ENCODE assay signal across 1 cellular context in genomic region chr20:53180928-53181362, GRCh38.
TF ChIP-seq lines count a peak whose summit lies in the region.

No MANE protein-coding gene starts in this region.

TF ChIP-seq in K562, 482 proteins besides CTCF, POLR2A, EP300 and RAD21 (continued from another document and continues in another):
- TF ChIP-seq ETV5 (CRISPR knock-in tag; IDR thresholded peaks at IDR 0.05; ENCODE audit: low read depth) (no peak), NCOR1 (IDR thresholded peaks at IDR 0.05) (peak; percentile 88), ZNF77 (CRISPR knock-in tag; IDR thresholded peaks at IDR 0.05) (no peak), RNF2 (IDR thresholded peaks at IDR 0.05) (no peak), ARHGAP35 (IDR thresholded peaks at IDR 0.05; ENCODE audit: partially characterized antibody) (no peak), SRF (CRISPR knock-in tag; IDR thresholded peaks at IDR 0.05) (no peak), ZNF655 (CRISPR knock-in tag; IDR thresholded peaks at IDR 0.05) (no peak), POLR3G (IDR thresholded peaks at IDR 0.05; ENCODE audit: extremely low read depth, insufficient read length, insufficient replicate concordance) (no peak), HDAC2 (IDR thresholded peaks at IDR 0.05) (peak; percentile 72), KLF10 (CRISPR knock-in tag; IDR thresholded peaks at IDR 0.05) (no peak), ZNF408 (CRISPR knock-in tag; IDR thresholded peaks at IDR 0.05; ENCODE audit: low read depth) (no peak), XRCC4 (IDR thresholded peaks at IDR 0.05; ENCODE audit: extremely low read depth, insufficient read depth, insufficient read length) (no peak), ARID3B (CRISPR knock-in tag; IDR thresholded peaks at IDR 0.05; ENCODE audit: borderline replicate concordance) (no peak), BACH1 (tag; IDR thresholded peaks at IDR 0.05) (no peak), HMG20B (CRISPR knock-in tag; IDR thresholded peaks at IDR 0.05) (no peak), ZNF324 (CRISPR knock-in tag; IDR thresholded peaks at IDR 0.05) (no peak), ZEB2 (IDR thresholded peaks at IDR 0.05) (peak; percentile 76), TEAD4 (IDR thresholded peaks at IDR 0.05; ENCODE audit: low read length) (peak; percentile 88), TEAD4 (CRISPR knock-in tag; IDR thresholded peaks at IDR 0.05; ENCODE audit: borderline replicate concordance) (no peak), BCOR (IDR thresholded peaks at IDR 0.05) (peak; percentile 39; the same call in 1 of the 2 replicates), CCNT2 (IDR thresholded peaks at IDR 0.05; ENCODE audit: borderline replicate concordance, extremely low read depth, insufficient read length, low read depth, low read length) (peak; percentile 38), NCOA1 (IDR thresholded peaks at IDR 0.05; ENCODE audit: low read depth) (peak; percentile 81; the same call in 1 of the 2 replicates), MXI1 (IDR thresholded peaks at IDR 0.05; ENCODE audit: low read depth, low read length) (no peak), SMAD4 (CRISPR knock-in tag; conservative IDR thresholded peaks at IDR 0.05) (peak; percentile 70), POLR2B (IDR thresholded peaks at IDR 0.05; ENCODE audit: low read depth, partially characterized antibody) (no peak), STAT5A (IDR thresholded peaks at IDR 0.05; ENCODE audit: borderline replicate concordance, low read length) (peak; percentile 47), CHAMP1 (IDR thresholded peaks at IDR 0.05) (peak; percentile 80), NFIC (IDR thresholded peaks at IDR 0.05) (peak; percentile 63), CREB1 (IDR thresholded peaks at IDR 0.05) (no peak), CREB1 (CRISPR knock-in tag; IDR thresholded peaks at IDR 0.05) (no peak), SMARCB1 (IDR thresholded peaks at IDR 0.05; ENCODE audit: insufficient read length, low read depth) (no peak), ETS2 (tag; IDR thresholded peaks at IDR 0.05; ENCODE audit: borderline replicate concordance, poor library complexity, severe bottlenecking) (no peak), PHB (CRISPR knock-in tag; IDR thresholded peaks at IDR 0.05) (no peak), TCF3 (CRISPR knock-in tag; IDR thresholded peaks at IDR 0.05) (peak; percentile 91), CCAR2 (IDR thresholded peaks at IDR 0.05; ENCODE audit: low read depth, low read length) (no peak), NFE2 (IDR thresholded peaks at IDR 0.05; ENCODE audit: low read depth) (no peak), ZNF584 (CRISPR knock-in tag; IDR thresholded peaks at IDR 0.05; ENCODE audit: low read depth) (no peak), EP400 (IDR thresholded peaks at IDR 0.05) (peak; percentile 45; the same call in 1 of the 2 replicates), MTA2 (IDR thresholded peaks at IDR 0.05; ENCODE audit: low read depth) (peak; percentile 90), ARID1B (IDR thresholded peaks at IDR 0.05) (peak; percentile 97), ZBTB40 (IDR thresholded peaks at IDR 0.05) (peak; percentile 33; the same call in 1 of the 2 replicates), ZBTB40 (CRISPR knock-in tag; IDR thresholded peaks at IDR 0.05) (no peak), CEBPG (CRISPR knock-in tag; IDR thresholded peaks at IDR 0.05) (no peak), CEBPG (tag; conservative IDR thresholded peaks at IDR 0.05 in 1 of 2, IDR thresholded peaks at IDR 0.05 in 1 of 2) (no peak), TFE3 (CRISPR knock-in tag; IDR thresholded peaks at IDR 0.05) (0 out of 2 replicates have a peak, but pooled peaks have one; percentile 4), ATF7 (IDR thresholded peaks at IDR 0.05) (peak; percentile 18; the same call in 1 of the 2 replicates), ZBTB5 (IDR thresholded peaks at IDR 0.05) (no peak), NONO (IDR thresholded peaks at IDR 0.05; ENCODE audit: low read depth in 2 of 2, low read length in 1 of 2) (no peak)
